In the genomic region with DNA sequence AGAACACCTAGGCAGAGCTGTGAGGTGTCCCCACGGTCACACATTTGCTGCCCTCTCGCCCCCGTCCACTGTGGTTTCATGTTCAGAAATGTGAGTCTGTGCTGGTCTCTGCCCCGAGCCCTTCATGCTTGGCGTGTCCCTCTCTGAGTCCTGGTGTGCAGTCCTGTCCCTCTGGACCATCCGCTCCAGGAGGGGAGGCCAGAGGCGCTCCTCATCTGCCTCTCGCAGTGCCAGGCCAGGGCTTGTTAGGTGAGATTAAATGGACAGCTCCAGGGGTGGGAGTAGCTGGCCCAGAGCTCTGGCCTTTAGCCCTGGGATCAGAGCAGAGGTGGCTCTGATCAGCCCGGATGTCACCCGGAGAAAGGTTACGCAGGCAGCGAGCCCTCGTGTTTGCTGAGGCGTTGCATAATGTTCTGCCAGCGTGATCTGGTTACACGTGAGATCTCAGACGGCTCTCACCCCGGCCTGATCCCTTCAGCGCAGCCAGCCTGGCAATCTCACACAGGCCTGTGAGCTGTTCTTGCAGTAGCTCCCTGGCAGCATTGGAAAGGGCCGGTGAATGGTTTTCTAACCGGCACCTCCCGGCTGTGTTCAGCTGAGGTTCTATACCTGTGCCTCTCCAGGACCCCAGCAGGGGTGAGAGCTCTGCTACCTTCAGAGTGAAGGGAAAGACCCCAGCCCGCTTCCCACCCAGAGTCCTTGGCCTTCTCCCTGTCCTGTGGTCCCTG, we compare ENCODE assay signal across 1 cellular context.
TF ChIP-seq lines count a peak whose summit lies in the region.

No MANE protein-coding gene starts in this region.

TF ChIP-seq in GM12891, 5 proteins besides CTCF, POLR2A, EP300 and RAD21 (continued from another document):
- no peak for TF ChIP-seq TAF1 (IDR thresholded peaks at IDR 0.05; ENCODE audit: low read depth, low read length)
- TF ChIP-seq POU2F2 (IDR thresholded peaks at IDR 0.05; ENCODE audit: low read depth, low read length) = no peak
